Comparison of ENCODE assay signal across 8 cellular contexts in genomic region chr12:67068773-67069450, GRCh38.
DNase-seq lines count a peak whose midpoint lies in the region; ATAC-seq and TF ChIP-seq lines count a peak whose summit lies in the region.

No MANE protein-coding gene starts in this region.

- ATAC-seq in GM18519 (IDR thresholded peaks at IDR 0.05; ENCODE audit: low FRiP score, unreplicated experiment) = peak; percentile 54
- peak; percentile 59 for ATAC-seq in HG03103 (IDR thresholded peaks at IDR 0.05; ENCODE audit: low read depth, unreplicated experiment)
- peak; percentile 65 for ATAC-seq in activated T-helper 17 cell treated with anti-CD3 and anti-CD28 coated beads, Interleukin-2, amount 50 U/mL, for 72 hours (replicated peaks)

- peaks cover 6% of the 10 kb centered on the region for H3K4me1 Mint-ChIP-seq in activated T-helper 17 cell treated with anti-CD3 and anti-CD28 coated beads, Interleukin-2, amount 50 U/mL, for 72 hours

- POLR2A ChIA-PET in AG04449 (lab: Yijun Ruan, JAX) = no interaction called here

- DNase-seq in AG04449 (ENCODE audit: low read depth, low spot score) (no peak), NCI-H774 (lab: John Stamatoyannopoulos, UW) (peak; percentile 65), germinal center (ENCODE audit: low spot score) (peak; percentile 9), posterior vena cava (ENCODE audit: low spot score) (peak; percentile 83), NCI-H187 (lab: John Stamatoyannopoulos, UW) (no peak)

- peaks cover 36% of the 10 kb centered on the region for H3K27me3 Mint-ChIP-seq in activated T-helper 17 cell treated with anti-CD3 and anti-CD28 coated beads, Interleukin-2, amount 50 U/mL, for 72 hours

- peak overlapping the region; percentile 49 for H3K4me3 ChIP-seq in AG04449 (ENCODE audit: low read depth, low read length)

- no peaks in the 10 kb centered on the region for H3K9me3 Mint-ChIP-seq in activated T-helper 17 cell treated with anti-CD3 and anti-CD28 coated beads, Interleukin-2, amount 50 U/mL, for 72 hours

- CTCF ChIA-PET in AG04449 (lab: Yijun Ruan, JAX) = no interaction called here

- H3K36me3 Mint-ChIP-seq in activated T-helper 17 cell treated with anti-CD3 and anti-CD28 coated beads, Interleukin-2, amount 50 U/mL, for 72 hours (ENCODE audit: low read depth) = no peaks in the 10 kb centered on the region

- H3K27ac Mint-ChIP-seq in activated T-helper 17 cell treated with anti-CD3 and anti-CD28 coated beads, Interleukin-2, amount 50 U/mL, for 72 hours = no peak overlapping the region

- TF ChIP-seq CTCF in AG04449 (IDR thresholded peaks at IDR 0.05; ENCODE audit: insufficient read depth, low read length, missing control alignments) = no peak

- intact Hi-C loops in posterior vena cava (cut with DNase I) = no loop called here

- peak overlapping the region; percentile 84 for H3K4me3 Mint-ChIP-seq in activated T-helper 17 cell treated with anti-CD3 and anti-CD28 coated beads, Interleukin-2, amount 50 U/mL, for 72 hours

Comparison
In these comparisons a context has a peak if more than half of its experiments do, and no peak if none do; other contexts are left out.
1. DNase-seq: peak in NCI-H774 (single experiment), germinal center (single experiment) and posterior vena cava (single experiment); none in AG04449 (single experiment) and NCI-H187 (0 of 2).
2. Peak in every context shown above with its lines, with median percentiles within 50 percentile points of each other: ATAC-seq.